In genomic region chr6:25889877-25890853, GRCh38 we compare ENCODE assay signal across 1 cellular context.
TF ChIP-seq lines count a peak whose summit lies in the region.

No MANE protein-coding gene starts in this region.

TF ChIP-seq in HepG2, 621 proteins besides CTCF, POLR2A, EP300 and RAD21 (continued from another document and continues in another):
- TF ChIP-seq AHDC1 (CRISPR knock-in tag; IDR thresholded peaks at IDR 0.05; ENCODE audit: borderline replicate concordance) (no peak), ZNF775 (CRISPR knock-in tag; IDR thresholded peaks at IDR 0.05; ENCODE audit: borderline replicate concordance) (no peak), GATAD2A (CRISPR knock-in tag; IDR thresholded peaks at IDR 0.05) (peak; percentile 56; the same call in 1 of the 2 replicates), JUNB (CRISPR knock-in tag; IDR thresholded peaks at IDR 0.05; ENCODE audit: borderline replicate concordance) (no peak), RCOR2 (CRISPR knock-in tag; IDR thresholded peaks at IDR 0.05) (no peak), ELK4 (CRISPR knock-in tag; IDR thresholded peaks at IDR 0.05; ENCODE audit: borderline replicate concordance) (no peak), JUND (CRISPR knock-in tag; IDR thresholded peaks at IDR 0.05) (no peak), RBM22 (optimal IDR thresholded peaks at IDR 0.05; ENCODE audit: low read length) (no peak), CBX5 (CRISPR knock-in tag; IDR thresholded peaks at IDR 0.05; ENCODE audit: borderline replicate concordance) (no peak), ZHX2 (IDR thresholded peaks at IDR 0.05; ENCODE audit: low read depth) (no peak), ZHX2 (CRISPR knock-in tag; IDR thresholded peaks at IDR 0.05; ENCODE audit: borderline replicate concordance) (no peak), MIXL1 (CRISPR knock-in tag; IDR thresholded peaks at IDR 0.05) (peak; percentile 62; the same call in 1 of the 2 replicates), HMGXB4 (CRISPR knock-in tag; IDR thresholded peaks at IDR 0.05; ENCODE audit: borderline replicate concordance in 1 of 2, low read depth in 1 of 2) (0 out of 4 replicates have a peak, but pooled peaks of 1 of the 2 experiments have one; percentile 39), SOX5 (CRISPR knock-in tag; IDR thresholded peaks at IDR 0.05; ENCODE audit: borderline replicate concordance) (peak; percentile 57; the same call in 1 of the 2 replicates), PHF21A (CRISPR knock-in tag; IDR thresholded peaks at IDR 0.05) (no peak), KLF6 (CRISPR knock-in tag; IDR thresholded peaks at IDR 0.05) (0 out of 2 replicates have a peak, but pooled peaks have one; percentile 65), ZNF788 (CRISPR knock-in tag; IDR thresholded peaks at IDR 0.05; ENCODE audit: borderline replicate concordance) (no peak), KDM5B (CRISPR knock-in tag; IDR thresholded peaks at IDR 0.05; ENCODE audit: borderline replicate concordance) (no peak), YEATS2 (CRISPR knock-in tag; IDR thresholded peaks at IDR 0.05; ENCODE audit: borderline replicate concordance) (peak; percentile 69; the same call in 1 of the 2 replicates), EED (CRISPR knock-in tag; IDR thresholded peaks at IDR 0.05) (no peak), ZNF614 (CRISPR knock-in tag; IDR thresholded peaks at IDR 0.05; ENCODE audit: borderline replicate concordance) (peak; percentile 62; the same call in 1 of the 2 replicates), GTF2F1 (IDR thresholded peaks at IDR 0.05; ENCODE audit: low read length) (no peak), IRF2 (CRISPR knock-in tag; IDR thresholded peaks at IDR 0.05) (0 out of 2 replicates have a peak, but pooled peaks have one; percentile 18), XRCC5 (optimal IDR thresholded peaks at IDR 0.05; ENCODE audit: low read length) (no peak), ZBTB40 (IDR thresholded peaks at IDR 0.05) (no peak), ZBTB40 (CRISPR knock-in tag; IDR thresholded peaks at IDR 0.05) (no peak), ZNF333 (CRISPR knock-in tag; IDR thresholded peaks at IDR 0.05; ENCODE audit: borderline replicate concordance) (no peak)
